16 cellular contexts compared by ENCODE assay signal in the genomic region with DNA sequence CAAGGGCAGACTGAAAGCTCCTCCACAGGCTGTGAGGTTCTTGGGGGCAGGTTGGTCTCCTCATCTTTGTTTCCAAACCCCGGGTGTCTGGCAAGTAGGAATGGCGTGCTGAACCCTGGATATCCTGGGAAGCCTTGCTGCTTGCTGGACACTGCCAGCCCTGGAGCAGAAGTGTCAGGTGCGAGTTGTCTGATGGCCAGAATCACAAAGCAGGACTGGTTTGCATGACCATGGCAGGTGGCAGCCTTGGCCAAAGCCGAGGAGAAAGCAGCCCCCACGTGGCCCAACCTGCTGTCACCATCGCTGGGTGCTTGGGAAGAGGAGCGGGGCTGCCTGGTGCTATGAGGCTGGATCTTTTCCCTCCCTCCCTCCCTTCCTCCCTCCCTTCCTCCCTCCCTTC.
"Had no signal": no experiment of that assay in that cellular context is flagged by ENCODE, and none has a peak within 500 bp of the region (broad histone marks: within the 10 kb centered on the region; RNA-seq: fewer than 3 reads in every experiment).

No MANE protein-coding gene starts in this region.

- H3K4me3 ChIP-seq: breast epithelium, colonic mucosa, psoas muscle, vagina had no signal

- DNase-seq: activated CD4-positive, alpha-beta T cell treated with anti-CD3 and anti-CD28 coated beads for 36 hours; activated CD8-positive, alpha-beta T cell treated with anti-CD3 and anti-CD28 coated beads for 36 hours; anterior cingulate cortex; colonic mucosa; effector memory CD8-positive, alpha-beta T cell; hypothalamus; mammary epithelial cell; natural killer cell; nucleus accumbens; psoas muscle; stimulated activated CD4-positive, alpha-beta T cell treated with anti-CD3 and anti-CD28 coated beads, Interleukin-4, amount 100 ng/mL, for 24 hours; stimulated activated naive CD8-positive, alpha-beta T cell treated with anti-CD3 and anti-CD28 coated beads, Interleukin-15, amount 100 ng/mL, for 72 hours; T-helper 9 cell had no signal

- H3K4me1 ChIP-seq: breast epithelium, colonic mucosa, psoas muscle had no signal

- H3K27me3 ChIP-seq: breast epithelium, colonic mucosa, vagina had no signal

- ATAC-seq: activated CD4-positive, alpha-beta T cell treated with anti-CD3 and anti-CD28 coated beads for 36 hours; activated CD8-positive, alpha-beta T cell treated with anti-CD3 and anti-CD28 coated beads for 36 hours; activated naive CD4-positive, alpha-beta T cell treated with anti-CD3 and anti-CD28 coated beads, Interleukin-2, amount 50 U/mL, for 72 hours; effector memory CD8-positive, alpha-beta T cell; natural killer cell; psoas muscle; stimulated activated naive CD8-positive, alpha-beta T cell treated with anti-CD3 and anti-CD28 coated beads, Interleukin-15, amount 100 ng/mL, for 72 hours had no signal

- H3K36me3 ChIP-seq: breast epithelium, colonic mucosa, vagina had no signal

- H3K9me3 ChIP-seq: breast epithelium, colonic mucosa, psoas muscle, vagina had no signal

- H3K27ac ChIP-seq: breast epithelium, colonic mucosa, psoas muscle, vagina had no signal
